26 cellular contexts compared by ENCODE assay signal in the genomic region with DNA sequence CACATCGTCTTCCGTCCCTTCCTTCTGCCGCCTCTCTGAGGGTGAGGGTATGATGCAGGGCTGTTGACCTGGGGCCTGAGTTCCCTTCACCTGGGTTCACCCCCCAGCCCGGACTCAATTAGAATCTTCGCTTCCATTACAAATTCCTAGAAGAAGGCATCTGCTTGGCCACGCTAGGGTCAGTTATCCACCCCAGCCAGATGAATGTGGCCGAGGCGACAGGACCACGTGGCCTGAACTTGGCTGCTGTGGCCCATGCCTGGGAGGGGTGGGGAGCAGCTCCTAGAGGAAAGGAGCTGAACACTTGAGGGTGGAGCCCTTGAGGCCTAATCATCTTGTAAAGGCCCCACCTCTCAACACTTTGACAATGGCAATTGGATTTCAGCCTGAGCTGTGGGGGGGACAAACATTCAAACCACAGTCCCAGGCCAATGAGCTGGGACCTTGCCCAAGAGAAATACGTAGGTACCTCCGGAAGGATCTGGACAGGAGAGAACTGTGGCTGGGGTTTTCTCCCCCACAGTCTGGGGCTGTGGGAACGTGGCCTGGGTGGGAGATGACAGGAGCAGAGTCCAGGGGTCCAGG.
"Had no signal": no experiment of that assay in that cellular context is flagged by ENCODE, and none has a peak within 500 bp of the region (broad histone marks: within the 10 kb centered on the region; RNA-seq: fewer than 3 reads in every experiment).

No MANE protein-coding gene starts in this region.

- H3K27ac Mint-ChIP-seq: activated naive CD8-positive, alpha-beta T cell; effector memory CD8-positive, alpha-beta T cell; natural killer cell treated with Interleukin-12 subunit alpha and Interleukin-12 subunit beta and Interleukin-15 and Interleukin-18, amount 100 ng/mL, for 72 hours had no signal

- H3K4me3 ChIP-seq: colonic mucosa, mucosa of descending colon, pancreas, psoas muscle, testis, transverse colon had no signal

- H3K9me3 Mint-ChIP-seq: effector memory CD8-positive, alpha-beta T cell; natural killer cell treated with Interleukin-12 subunit alpha and Interleukin-12 subunit beta and Interleukin-15 and Interleukin-18, amount 100 ng/mL, for 72 hours had no signal

- ATAC-seq: activated CD4-positive, CD25-positive, alpha-beta regulatory T cell treated with anti-CD3 and anti-CD28 coated beads, Interleukin-2, amount 50 U/mL, for 24 hours; effector memory CD8-positive, alpha-beta T cell; left lobe of liver; mucosa of descending colon; natural killer cell treated with Interleukin-12 subunit alpha and Interleukin-12 subunit beta and Interleukin-15 and Interleukin-18, amount 100 ng/mL, for 72 hours; pancreas; psoas muscle; stimulated activated naive CD8-positive, alpha-beta T cell treated with anti-CD3 and anti-CD28 coated beads, Interleukin-15, Interleukin-2, amounts not matched to agents 100 U/mL and 50 U/mL, for 24 hours had no signal

- H3K36me3 Mint-ChIP-seq: activated naive CD8-positive, alpha-beta T cell; natural killer cell treated with Interleukin-12 subunit alpha and Interleukin-12 subunit beta and Interleukin-15 and Interleukin-18, amount 100 ng/mL, for 72 hours had no signal

- H3K36me3 ChIP-seq: colonic mucosa, pancreas, transverse colon, WERI-Rb-1 had no signal

- H3K9me3 ChIP-seq: colonic mucosa, mucosa of descending colon, pancreas, psoas muscle, testis, transverse colon had no signal

- H3K4me1 ChIP-seq: colonic mucosa, pancreas, psoas muscle, transverse colon had no signal

- H3K4me3 Mint-ChIP-seq: activated naive CD8-positive, alpha-beta T cell; effector memory CD8-positive, alpha-beta T cell; natural killer cell treated with Interleukin-12 subunit alpha and Interleukin-12 subunit beta and Interleukin-15 and Interleukin-18, amount 100 ng/mL, for 72 hours had no signal

- H3K27me3 ChIP-seq: colonic mucosa, pancreas, testis had no signal

- H3K27me3 Mint-ChIP-seq: activated naive CD8-positive, alpha-beta T cell; natural killer cell treated with Interleukin-12 subunit alpha and Interleukin-12 subunit beta and Interleukin-15 and Interleukin-18, amount 100 ng/mL, for 72 hours had no signal

- FAIRE-seq: bronchial epithelial cell, pancreas, urothelium cell line had no signal

- H3K27ac ChIP-seq: colonic mucosa, pancreas, psoas muscle, testis, transverse colon, WERI-Rb-1 had no signal

- DNase-seq: activated CD4-positive, alpha-beta T cell treated with anti-CD3 and anti-CD28 coated beads for 48 hours; activated CD4-positive, alpha-beta T cell treated with anti-CD3 and anti-CD28 coated beads, Interleukin-2, amount 50 U/mL, for 48 hours; activated CD8-positive, alpha-beta memory T cell treated with anti-CD3 and anti-CD28 coated beads for 24 hours; activated effector memory CD4-positive, alpha-beta T cell treated with Interleukin-2 at 50 U/mL for 16 hours; activated naive CD4-positive, alpha-beta T cell treated with Interleukin-2 at 50 U/mL for 16 hours; anterior cingulate cortex; colonic mucosa; effector memory CD8-positive, alpha-beta T cell; erythroblast; hippocampal formation; pancreas; psoas muscle; stimulated activated CD4-positive, alpha-beta T cell treated with anti-CD3 and anti-CD28 coated beads, Interleukin-12 subunit alpha, Interleukin-12 subunit beta, amount 100 ng/mL, for 4 hours; stimulated activated CD4-positive, alpha-beta T cell treated with anti-CD3 and anti-CD28 coated beads, Interleukin-4, amount 100 ng/mL, for 1 hour; stimulated activated naive CD8-positive, alpha-beta T cell treated with anti-CD3 and anti-CD28 coated beads, Interleukin-15, Interleukin-2, amounts not matched to agents 100 U/mL and 50 U/mL, for 24 hours; T-helper 9 cell; testis; transverse colon; WERI-Rb-1 had no signal
